ENCODE assay signal across 16 cellular contexts in genomic region chr10:100970914-100971811, GRCh38. TPM values are rescaled to one million over a fixed set of nuclear protein-coding genes. Genes with fewer than 3 reads are reported as not detected.
DNase-seq lines count a peak whose midpoint lies in the region; TF ChIP-seq lines count a peak whose summit lies in the region.
"Had no signal": no experiment of that assay in that cellular context is flagged by ENCODE, and none has a peak within 500 bp of the region (broad histone marks: within the 10 kb centered on the region; RNA-seq: fewer than 3 reads in every experiment).

No MANE protein-coding gene starts in this region.

- in situ Hi-C loops in transverse colon (cut with MboI; ENCODE audit: low pct_ligation_motif_present in 1 of 4, low pct_unique_long_range_greater_than_20kb in 1 of 4, low sequenced_read_pairs in 3 of 4), result no loop called here

- H3K4me3 ChIP-seq in colonic mucosa, result peak overlapping the region; percentile 85
- H3K4me3 ChIP-seq in transverse colon, result peak overlapping the region in 2 of 4 donors; percentile 75 to 87
- H3K4me3 ChIP-seq: SJCRH30, thoracic aorta had no signal

- peak overlapping the region; percentile 92 for H3K27ac ChIP-seq in colonic mucosa
- H3K27ac ChIP-seq in transverse colon, result peak overlapping the region; percentile 81 to 91 (median 90)
- H3K27ac ChIP-seq: SJCRH30, thoracic aorta had no signal

- H3K9me3 ChIP-seq in colonic mucosa (no peaks in the 10 kb centered on the region), transverse colon (no peaks in the 10 kb centered on the region)
- H3K9me3 ChIP-seq: SJCRH30, thoracic aorta had no signal

- no peaks in the 10 kb centered on the region for H3K27me3 Mint-ChIP-seq in activated naive CD4-positive, alpha-beta T cell treated with anti-CD3 and anti-CD28 coated beads, Interleukin-2, amount 50 U/mL, for 24 hours

- intact Hi-C loops in colonic mucosa (cut with DNase I), result no loop called here
- intact Hi-C loops in transverse colon (cut with DNase I; ENCODE audit: low total_unique reads), result no loop called here

- H3K36me3 ChIP-seq in colonic mucosa, result no peaks in the 10 kb centered on the region
- H3K36me3 ChIP-seq in transverse colon, result no peaks in the 10 kb centered on the region
- H3K36me3 ChIP-seq: thoracic aorta had no signal

- H3K27me3 ChIP-seq in colonic mucosa, result no peaks in the 10 kb centered on the region
- no peaks in the 10 kb centered on the region for H3K27me3 ChIP-seq in transverse colon
- H3K27me3 ChIP-seq: SJCRH30 had no signal

- H3K27ac Mint-ChIP-seq in activated naive CD4-positive, alpha-beta T cell treated with anti-CD3 and anti-CD28 coated beads, Interleukin-2, amount 50 U/mL, for 24 hours, result no peak overlapping the region
- H3K27ac Mint-ChIP-seq: activated naive CD4-positive, alpha-beta T cell treated with anti-CD3 and anti-CD28 coated beads, Interleukin-2, amount 50 U/mL, for 72 hours; dendritic cell treated with granulocyte-macrophage colony-stimulating factor and Interleukin-4, amounts not matched to agents 40 ng/mL and 50 ng/mL, for 4 days had no signal

- TF ChIP-seq CTCF in colonic mucosa (IDR thresholded peaks at IDR 0.05) (no peak), transverse colon (IDR thresholded peaks at IDR 0.05) (peak in 2 of 5 experiments; percentile 13 to 18)

- H3K9me3 Mint-ChIP-seq in activated naive CD4-positive, alpha-beta T cell treated with anti-CD3 and anti-CD28 coated beads, Interleukin-2, amount 50 U/mL, for 24 hours, result no peaks in the 10 kb centered on the region
- H3K9me3 Mint-ChIP-seq: activated naive CD4-positive, alpha-beta T cell treated with anti-CD3 and anti-CD28 coated beads, Interleukin-2, amount 50 U/mL, for 72 hours; dendritic cell treated with granulocyte-macrophage colony-stimulating factor and Interleukin-4, amounts not matched to agents 40 ng/mL and 50 ng/mL, for 4 days had no signal

- no peak for TF ChIP-seq EP300 in transverse colon (IDR thresholded peaks at IDR 0.05; ENCODE audit: low read depth)

- 36 to 80% methylated on average over 1 to 4 of the region's 4 CpGs for WGBS in transverse colon (ENCODE audit: low coverage in 1 of 2), 2 donors

- H3K36me3 Mint-ChIP-seq in activated naive CD4-positive, alpha-beta T cell treated with anti-CD3 and anti-CD28 coated beads, Interleukin-2, amount 50 U/mL, for 24 hours, result no peaks in the 10 kb centered on the region
- H3K36me3 Mint-ChIP-seq: activated naive CD4-positive, alpha-beta T cell treated with anti-CD3 and anti-CD28 coated beads, Interleukin-2, amount 50 U/mL, for 72 hours had no signal

- H3K4me1 ChIP-seq in colonic mucosa (no peaks in the 10 kb centered on the region), transverse colon (peaks cover 8 to 47% (median 22%) of the 10 kb centered on the region in 4 donors)

- H3K9ac ChIP-seq in colonic mucosa (ENCODE audit: low read depth in 2 of 2, low read length in 2 of 2), result peak overlapping the region in 1 of 2 donors; percentile 95

- H3K4me3 Mint-ChIP-seq in activated naive CD4-positive, alpha-beta T cell treated with anti-CD3 and anti-CD28 coated beads, Interleukin-2, amount 50 U/mL, for 24 hours, result peak overlapping the region; percentile 66
- H3K4me3 Mint-ChIP-seq: dendritic cell treated with granulocyte-macrophage colony-stimulating factor and Interleukin-4, amounts not matched to agents 40 ng/mL and 50 ng/mL, for 4 days had no signal

- DNase-seq in activated naive CD4-positive, alpha-beta T cell treated with anti-CD3 and anti-CD28 coated beads, Interleukin-2, amount 50 U/mL, for 16 hours, result no peak
- DNase-seq in colonic mucosa, result peak; percentile 87
- peak; percentile 65 for DNase-seq in mesenteric fat pad (ENCODE audit: low spot score)
- DNase-seq in transverse colon, result peak; percentile 81
- no peak for DNase-seq in NCI-H1105 treated with DMSO at 0.1 percent for 48 hours (lab: John Stamatoyannopoulos, UW)
- no peak for DNase-seq in DMS153 treated with DMSO at 0.1 percent for 48 hours (lab: John Stamatoyannopoulos, UW; ENCODE audit: unreplicated experiment)
- DNase-seq in NCI-H82 treated with DMSO at 0.1 percent for 48 hours (lab: John Stamatoyannopoulos, UW; ENCODE audit: unreplicated experiment), result no peak
- DNase-seq: activated CD4-positive, alpha-beta T cell treated with anti-CD3 and anti-CD28 coated beads for 4 hours; NCI-H1048; NCI-H82; right cardiac atrium; SJCRH30 had no signal

- peaks cover 15% of the 10 kb centered on the region for H3K4me1 Mint-ChIP-seq in activated naive CD4-positive, alpha-beta T cell treated with anti-CD3 and anti-CD28 coated beads, Interleukin-2, amount 50 U/mL, for 24 hours

- TF ChIP-seq POLR2A in transverse colon (IDR thresholded peaks at IDR 0.05), result peak; percentile 37

RNA-seq across cellular contexts. Expression of gene SEMA4G, which starts 1.9 kb away (rescaled TPM):
- total RNA-seq in colonic mucosa (100 to 1,000 TPM; 113 to 133 TPM), mesenteric fat pad (1.4 TPM), transverse colon (100 to 1,000 TPM in 3 of 4 donors, 10 to 100 TPM in 1; 94.0 to 221 (median 121) TPM)

RNA-seq across cellular contexts. Expression of gene MRPL43, which starts 16.1 kb away (rescaled TPM):
- 100 to 1,000 TPM in 1 of 2 donors, 10 to 100 TPM in 1; 71.5 to 105 TPM for total RNA-seq in colonic mucosa
- total RNA-seq in mesenteric fat pad, result 61.7 TPM
- total RNA-seq in transverse colon, result 100 to 1,000 TPM in 1 of 4 donors, 10 to 100 TPM in 3; 32.5 to 104 (median 77.1) TPM

RNA-seq across cellular contexts. Expression of gene TWNK, which starts 16.2 kb away (rescaled TPM):
- total RNA-seq in colonic mucosa, result 10 to 100 TPM in 1 of 2 donors, 1 to 10 TPM in 1; 4.6 to 11.4 TPM
- total RNA-seq in mesenteric fat pad, result 7.5 TPM
- total RNA-seq in transverse colon, result 10 to 100 TPM in 1 of 4 donors, 1 to 10 TPM in 3; 1.1 to 12.7 (median 3.3) TPM

RNA-seq across cellular contexts. Expression of gene LZTS2, which starts 28.4 kb away (rescaled TPM):
- 10 to 100 TPM; 30.8 to 36.5 TPM for total RNA-seq in colonic mucosa
- total RNA-seq in mesenteric fat pad, result 102 TPM
- total RNA-seq in transverse colon, result 10 to 100 TPM; 41.8 to 86.8 (median 56.6) TPM

RNA-seq across cellular contexts. Expression of gene SLF2, which starts 58.4 kb away (rescaled TPM):
- 10 to 100 TPM; 15.1 to 21.9 TPM for total RNA-seq in colonic mucosa
- total RNA-seq in mesenteric fat pad, result 18.4 TPM
- 10 to 100 TPM; 25.4 to 55.1 (median 33.1) TPM for total RNA-seq in transverse colon

Comparison
In these comparisons a context has a peak if more than half of its experiments do, and no peak if none do; other contexts are left out.
1. DNase-seq: peak in colonic mucosa (single experiment), mesenteric fat pad (single experiment) and transverse colon (single experiment); none in activated naive CD4-positive, alpha-beta T cell treated with anti-CD3 and anti-CD28 coated beads, Interleukin-2, amount 50 U/mL, for 16 hours (single experiment), NCI-H1105 treated with DMSO at 0.1 percent for 48 hours (single experiment), DMS153 treated with DMSO at 0.1 percent for 48 hours (single experiment) and NCI-H82 treated with DMSO at 0.1 percent for 48 hours (single experiment).
2. RNA of gene SEMA4G, which starts 1.9 kb away (total RNA-seq): 113 to 133 TPM in colonic mucosa and 94.0 to 221 TPM in transverse colon; 1.4 TPM in mesenteric fat pad (single experiment); every median in the first group is over 10 times any median in the second.